Comparison of ENCODE assay signal across 8 cellular contexts in the genomic region with DNA sequence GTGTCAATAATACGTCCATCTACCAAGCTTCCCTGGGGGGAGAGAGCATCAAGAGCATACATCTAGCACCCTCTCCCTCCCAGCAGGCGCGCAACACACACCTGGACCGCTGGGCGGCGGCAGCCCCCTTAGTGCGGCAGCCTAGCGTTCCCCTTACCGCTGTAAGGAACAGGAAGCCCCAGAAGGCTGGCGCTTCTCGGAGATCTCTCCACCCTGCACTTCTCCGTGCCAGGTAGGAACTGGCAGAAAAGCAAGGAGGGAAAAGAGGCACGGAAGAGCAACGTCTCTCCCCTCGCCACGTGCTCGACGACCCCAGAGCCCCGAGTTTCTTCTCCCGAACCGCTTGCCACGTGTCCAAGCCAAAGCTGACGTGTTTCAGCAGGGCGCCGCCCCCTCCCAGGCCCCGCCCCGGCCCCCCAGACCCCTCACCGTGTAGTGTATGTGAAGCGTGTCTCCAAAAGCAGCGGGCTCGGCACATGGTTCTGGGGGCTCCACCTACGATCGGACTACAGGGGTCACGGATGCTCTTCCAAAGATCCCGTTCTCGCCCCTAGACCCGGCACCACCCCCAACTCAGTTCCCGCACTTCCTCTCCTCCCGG. TPM values are rescaled to one million over a fixed set of nuclear protein-coding genes. Genes with fewer than 3 reads are reported as not detected.
DNase-seq lines count a peak whose midpoint lies in the region; ATAC-seq lines count a peak whose summit lies in the region.

No MANE protein-coding gene starts in this region.

- intact Hi-C loops in Right ventricle myocardium superior (cut with DNase I) (no loop called here), sciatic nerve (cut with DNase I) (no loop called here)

- peak; percentile 63 to 66 for DNase-seq in NCI-H2081 (lab: John Stamatoyannopoulos, UW)
- DNase-seq in NCI-H2081 treated with DMSO at 0.1 percent for 48 hours (lab: John Stamatoyannopoulos, UW) = no peak
- peak; percentile 79 for DNase-seq in NCI-H69 (lab: John Stamatoyannopoulos, UW)
- DNase-seq in activated T-helper 1 cell treated with anti-CD3 and anti-CD28 coated beads, Interleukin-2, amount 50 U/mL, for 16 hours (ENCODE audit: low read depth in 1 of 2, low spot score in 1 of 2) = peak; percentile 54 to 64
- DNase-seq in Right ventricle myocardium superior = peak; percentile 59
- peak; percentile 63 for DNase-seq in sciatic nerve (ENCODE audit: low spot score)
- no peak for DNase-seq in inferior parietal cortex (ENCODE audit: extremely low spot score)

- ATAC-seq in HG02870 (IDR thresholded peaks at IDR 0.05; ENCODE audit: unreplicated experiment) (peak; percentile 70), Right ventricle myocardium superior (ENCODE audit: poor library complexity) (peak; percentile 80), sciatic nerve (peak; percentile 75)

RNA-seq across cellular contexts. Expression of a gene that starts 0.6 kb away (rescaled TPM):
- total RNA-seq in Right ventricle myocardium superior (3.4 TPM), sciatic nerve (17.8 TPM)

RNA-seq across cellular contexts. Expression of a gene that starts 32.6 kb away (rescaled TPM):
- total RNA-seq in Right ventricle myocardium superior (43.7 TPM), sciatic nerve (112 TPM)

RNA-seq across cellular contexts. Expression of a gene that starts 46.8 kb away (rescaled TPM):
- total RNA-seq in Right ventricle myocardium superior (0.40 TPM), sciatic nerve (1.1 TPM)

RNA-seq across cellular contexts. Expression of a gene that starts 53.4 kb away (rescaled TPM):
- total RNA-seq in Right ventricle myocardium superior = not detected
- not detected for total RNA-seq in sciatic nerve

RNA-seq across cellular contexts. Expression of a gene that starts 59.0 kb away (rescaled TPM):
- 0.11 TPM for total RNA-seq in Right ventricle myocardium superior
- 4.5 TPM for total RNA-seq in sciatic nerve

Comparison
In these comparisons a context has a peak if more than half of its experiments do, and no peak if none do; other contexts are left out.
1. DNase-seq: peak in NCI-H2081 (2 of 2), NCI-H69 (single experiment), activated T-helper 1 cell treated with anti-CD3 and anti-CD28 coated beads, Interleukin-2, amount 50 U/mL, for 16 hours (2 of 2), Right ventricle myocardium superior (single experiment) and sciatic nerve (single experiment); none in NCI-H2081 treated with DMSO at 0.1 percent for 48 hours (single experiment) and inferior parietal cortex (single experiment).
2. Peak in every context shown above with its lines, with median percentiles within 50 percentile points of each other: ATAC-seq.